25 cellular contexts compared by ENCODE assay signal in the genomic region with DNA sequence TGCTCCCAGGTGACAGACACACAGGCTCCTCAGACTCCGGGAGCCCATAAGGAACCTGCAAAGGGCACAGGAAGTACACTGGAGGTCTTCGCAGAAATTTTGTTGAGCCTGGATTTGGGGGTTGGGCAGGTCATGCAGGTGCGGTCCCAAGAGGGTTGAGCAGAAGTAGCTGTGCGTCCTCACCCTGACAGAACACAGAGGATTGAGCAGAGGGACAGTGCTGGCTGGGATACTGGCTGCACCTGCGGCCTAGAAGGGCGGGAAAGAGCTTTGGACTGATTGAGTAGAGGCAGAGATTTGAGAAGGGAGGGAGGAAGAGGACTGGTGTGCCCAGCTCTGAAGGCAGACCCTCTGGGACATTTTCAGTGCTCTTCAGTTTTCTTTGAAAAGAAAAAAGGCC.
"Had no signal": no experiment of that assay in that cellular context is flagged by ENCODE, and none has a peak within 500 bp of the region (broad histone marks: within the 10 kb centered on the region; RNA-seq: fewer than 3 reads in every experiment).

No MANE protein-coding gene starts in this region.

- H3K4me1 ChIP-seq: left lung had no signal

- H3K9me3 ChIP-seq: body of pancreas, left lung, spleen, thoracic aorta had no signal

- DNase-seq: activated CD4-positive, alpha-beta T cell treated with anti-CD3 and anti-CD28 coated beads for 4 hours; activated CD4-positive, alpha-beta T cell treated with anti-CD3 and anti-CD28 coated beads, Interleukin-2, amount 50 U/mL, for 48 hours; activated CD4-positive, CD25-positive, alpha-beta regulatory T cell; activated effector memory CD4-positive, alpha-beta T cell treated with anti-CD3 and anti-CD28 coated beads, Interleukin-2, amount 50 U/mL, for 16 hours; activated naive CD4-positive, alpha-beta T cell treated with anti-CD3 and anti-CD28 coated beads, Interleukin-2, amount 10 ng/mL, durations not matched to agents 7 days and 5 days; activated T-cell treated with anti-CD3 and anti-CD28 coated beads, Interleukin-2, amount 50 U/mL, for 72 hours; anterior cingulate cortex; body of pancreas; caudate nucleus; dermis blood vessel endothelial cell; effector CD8-positive, alpha-beta T cell; foreskin melanocyte; glutamatergic neuron; kidney glomerular epithelial cell; left lung; retina; spleen; stimulated activated CD4-positive, alpha-beta T cell treated with anti-CD3 and anti-CD28 coated beads, Interleukin-4, amount 100 ng/mL, for 1 hour; stimulated activated naive CD4-positive, alpha-beta T cell treated with Interleukin-2 at 50 U/mL for 16 hours; T-helper 17 cell had no signal

- H3K36me3 Mint-ChIP-seq: type B pancreatic cell had no signal

- H2AFZ ChIP-seq: hepatocyte had no signal

- H3K4me3 ChIP-seq: body of pancreas, hepatocyte, left lung, spleen, thoracic aorta had no signal

- H3K27me3 ChIP-seq: body of pancreas, hepatocyte, left lung, spleen had no signal

- H3K27ac ChIP-seq: body of pancreas, hepatocyte, left lung, thoracic aorta had no signal

- H3K4me2 ChIP-seq: hepatocyte had no signal

- H3K27me3 Mint-ChIP-seq: activated naive CD4-positive, alpha-beta T cell treated with anti-CD3 and anti-CD28 coated beads, Interleukin-2, amount 10 ng/mL, durations not matched to agents 7 days and 5 days; progenitor cell of endocrine pancreas; T-helper 17 cell; type B pancreatic cell had no signal

- H3K27ac Mint-ChIP-seq: activated naive CD4-positive, alpha-beta T cell treated with anti-CD3 and anti-CD28 coated beads, Interleukin-2, amount 10 ng/mL, durations not matched to agents 7 days and 5 days; activated T-cell treated with anti-CD3 and anti-CD28 coated beads, Interleukin-2, amount 50 U/mL, for 72 hours; progenitor cell of endocrine pancreas; T-helper 17 cell; type B pancreatic cell had no signal

- H3K36me3 ChIP-seq: left lung, spleen, thoracic aorta had no signal

- H3K9me3 Mint-ChIP-seq: type B pancreatic cell had no signal

- ATAC-seq: activated T-cell treated with anti-CD3 and anti-CD28 coated beads, Interleukin-2, amount 50 U/mL, for 72 hours; body of pancreas; left lung; T-helper 17 cell had no signal

- H3K4me3 Mint-ChIP-seq: activated naive CD4-positive, alpha-beta T cell treated with anti-CD3 and anti-CD28 coated beads, Interleukin-2, amount 10 ng/mL, durations not matched to agents 7 days and 5 days; activated T-cell treated with anti-CD3 and anti-CD28 coated beads, Interleukin-2, amount 50 U/mL, for 72 hours; neural crest cell; T-helper 17 cell; type B pancreatic cell had no signal
